19 cellular contexts compared by ENCODE assay signal in the genomic region with DNA sequence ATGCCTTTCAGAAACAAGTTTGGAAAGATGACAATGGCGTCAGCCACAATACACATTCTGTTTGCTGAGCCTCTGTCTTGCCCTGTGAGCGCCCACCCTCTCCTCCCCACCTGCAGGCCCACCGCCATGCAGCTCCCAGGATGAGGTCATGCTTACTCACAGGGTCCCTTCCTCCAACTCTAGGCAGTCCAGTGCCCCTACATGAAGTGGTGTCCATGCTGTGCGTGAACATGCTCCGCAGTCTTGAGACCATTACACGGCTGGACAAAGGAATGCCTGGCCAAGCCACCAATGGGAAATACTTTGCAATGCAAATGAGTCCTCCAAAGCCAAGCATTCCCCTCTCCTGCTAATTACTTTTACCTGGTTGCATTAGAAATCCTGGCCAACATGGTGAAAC.
"Had no signal": no experiment of that assay in that cellular context is flagged by ENCODE, and none has a peak within 500 bp of the region (broad histone marks: within the 10 kb centered on the region; RNA-seq: fewer than 3 reads in every experiment).

No MANE protein-coding gene starts in this region.

- H3K27ac ChIP-seq: brain microvascular endothelial cell, foreskin keratinocyte, spleen, testis, vagina had no signal

- H3K4me3 Mint-ChIP-seq: activated naive CD4-positive, alpha-beta T cell treated with anti-CD3 and anti-CD28 coated beads, Interleukin-2, amount 50 U/mL, for 24 hours; dendritic cell treated with granulocyte-macrophage colony-stimulating factor and Interleukin-4, amounts not matched to agents 40 ng/mL and 50 ng/mL, for 4 days; T-helper 2 cell treated with Interferon-gamma antibody and Interleukin-4, amounts not matched to agents 5 μg/mL and 100 μg/mL, for 36 hours; type B pancreatic cell had no signal

- ATAC-seq: foreskin keratinocyte, mucosa of descending colon had no signal

- H3K27me3 ChIP-seq: brain microvascular endothelial cell, spleen, testis, vagina had no signal

- H3K9me3 ChIP-seq: mucosa of descending colon, spleen, testis, vagina had no signal

- H3K36me3 Mint-ChIP-seq: activated naive CD4-positive, alpha-beta T cell treated with anti-CD3 and anti-CD28 coated beads, Interleukin-2, amount 50 U/mL, for 24 hours; type B pancreatic cell had no signal

- DNase-seq: activated CD4-positive, alpha-beta T cell treated with anti-CD3 and anti-CD28 coated beads, Interleukin-2, amount 50 U/mL, for 1 hour; activated CD4-positive, CD25-positive, alpha-beta regulatory T cell treated with anti-CD3 and anti-CD28 coated beads, Interleukin-2, amount 50 U/mL, for 72 hours; activated gamma-delta T cell treated with Interleukin-2 at 50 U/mL for 16 hours; activated T-cell treated with anti-CD3 and anti-CD28 coated beads, Interleukin-2, amount 50 U/mL, for 1 hour; anterior cingulate cortex; brain microvascular endothelial cell; caudate nucleus; effector CD4-positive, alpha-beta T cell; foreskin keratinocyte; mucosa of descending colon; spleen; stimulated activated CD4-positive, alpha-beta T cell treated with anti-CD3 and anti-CD28 coated beads, Interleukin-4, amount 100 ng/mL, for 1 hour; stimulated activated naive CD4-positive, alpha-beta T cell; testis had no signal

- H3K27ac Mint-ChIP-seq: activated naive CD4-positive, alpha-beta T cell treated with anti-CD3 and anti-CD28 coated beads, Interleukin-2, amount 50 U/mL, for 24 hours; dendritic cell treated with granulocyte-macrophage colony-stimulating factor and Interleukin-4, amounts not matched to agents 40 ng/mL and 50 ng/mL, for 4 days; T-helper 2 cell treated with Interferon-gamma antibody and Interleukin-4, amounts not matched to agents 5 μg/mL and 100 μg/mL, for 36 hours; type B pancreatic cell had no signal

- H3K36me3 ChIP-seq: brain microvascular endothelial cell, spleen, vagina had no signal

- H3K4me1 Mint-ChIP-seq: activated naive CD4-positive, alpha-beta T cell treated with anti-CD3 and anti-CD28 coated beads, Interleukin-2, amount 50 U/mL, for 24 hours had no signal

- H3K4me1 ChIP-seq: foreskin keratinocyte, spleen, vagina had no signal

- H3K9me3 Mint-ChIP-seq: activated naive CD4-positive, alpha-beta T cell treated with anti-CD3 and anti-CD28 coated beads, Interleukin-2, amount 50 U/mL, for 24 hours; dendritic cell treated with granulocyte-macrophage colony-stimulating factor and Interleukin-4, amounts not matched to agents 40 ng/mL and 50 ng/mL, for 4 days; T-helper 2 cell treated with Interferon-gamma antibody and Interleukin-4, amounts not matched to agents 5 μg/mL and 100 μg/mL, for 36 hours; type B pancreatic cell had no signal

- H3K27me3 Mint-ChIP-seq: activated naive CD4-positive, alpha-beta T cell treated with anti-CD3 and anti-CD28 coated beads, Interleukin-2, amount 50 U/mL, for 24 hours; dendritic cell treated with granulocyte-macrophage colony-stimulating factor and Interleukin-4, amounts not matched to agents 40 ng/mL and 50 ng/mL, for 4 days; type B pancreatic cell had no signal

- H3K4me3 ChIP-seq: mucosa of descending colon, spleen, testis, vagina had no signal
